Comparison of ENCODE assay signal across 8 cellular contexts in genomic region chr20:25623736-25624499, GRCh38. TPM values are rescaled to one million over a fixed set of nuclear protein-coding genes. Genes with fewer than 3 reads are reported as not detected.
DNase-seq lines count a peak whose midpoint lies in the region; ATAC-seq and TF ChIP-seq lines count a peak whose summit lies in the region.

NANP (minus strand) TSS chr20:25624014; CDS start chr20:25623948, 66 bp downstream.

- H3K9me3 ChIP-seq in spleen = peaks cover 0 to 12% (median 4%) of the 10 kb centered on the region in 8 donors

- H3K36me3 ChIP-seq in spleen = no peaks in the 10 kb centered on the region

- peaks cover 9 to 38% (median 21%) of the 10 kb centered on the region in 6 donors for H3K4me1 ChIP-seq in spleen

- WGBS in spleen, 5 donors = 0 to 1% (median 1%) methylated on average over 34 to 81 of the region's 81 CpGs

- H3K27me3 Mint-ChIP-seq in WTC11 (ENCODE audit: low read depth) = peaks cover 46% of the 10 kb centered on the region

- peaks cover 31% of the 10 kb centered on the region for H3K4me1 Mint-ChIP-seq in WTC11

- intact Hi-C loops in spleen (cut with DNase I; ENCODE audit: low total_unique reads) = loop anchor here (5.0 kb wide), 1 partner anchor 73 kb away; the partner anchor contains the start of gene ZNF337

- H3K4me3 Mint-ChIP-seq in WTC11 = peak within 1 kb of the TSS; percentile 77

- H3K4me3 ChIP-seq in AG09309 (ENCODE audit: control insufficient read depth, low read depth, low read length) = peak within 1 kb of the TSS; percentile 94
- H3K4me3 ChIP-seq in cardiac fibroblast (replicated peaks in 1 of 2; ENCODE audit: low read depth in 2 of 2, low read length in 2 of 2) = peak within 1 kb of the TSS; percentile 87 to 93
- H3K4me3 ChIP-seq in spleen = peak within 1 kb of the TSS; percentile 83 to 99 (median 93)

- TF ChIP-seq CTCF in AG09309 (IDR thresholded peaks at IDR 0.05; ENCODE audit: control insufficient read depth, insufficient read depth, low read depth, low read length, missing control alignments) (peak; percentile 11), WTC11 (IDR thresholded peaks at IDR 0.05) (no peak), cardiac fibroblast (IDR thresholded peaks at IDR 0.05; ENCODE audit: low read depth, low read length) (no peak), spleen (IDR thresholded peaks at IDR 0.05 in 8 of 11, conservative IDR thresholded peaks at IDR 0.05 in 3 of 11) (peak in 2 of 11 experiments; percentile 22 to 34)

- peak; percentile 90 for DNase-seq in AG09309 (ENCODE audit: low read depth)
- peak; percentile 99 for DNase-seq in NCI-H2227 treated with DMSO at 0.1 percent for 48 hours (lab: John Stamatoyannopoulos, UW)
- peak; percentile 90 for DNase-seq in WTC11 (ENCODE audit: low spot score)
- DNase-seq in cardiac fibroblast (ENCODE audit: low read depth in 2 of 2) = peak; percentile 99
- DNase-seq in inferior parietal cortex (ENCODE audit: extremely low spot score) = peak; percentile 94
- DNase-seq in spleen = peak; percentile 97

- H3K27me3 ChIP-seq in spleen (replicated peaks in 1 of 7) = no peaks in the 10 kb centered on the region

- H3K9me3 Mint-ChIP-seq in WTC11 = peaks cover 18% of the 10 kb centered on the region

- POLR2A ChIA-PET in WTC11 (lab: Charles Lee) = no interaction called here

- peak within 1 kb of the TSS; percentile 65 for H3K27ac Mint-ChIP-seq in WTC11

- CTCF ChIA-PET in WTC11 (lab: Charles Lee) = no interaction called here

- peak within 1 kb of the TSS; percentile 71 to 93 (median 90) for H3K27ac ChIP-seq in spleen

- TF ChIP-seq POLR2A in GM18951 (IDR thresholded peaks at IDR 0.05; ENCODE audit: extremely low read depth, insufficient read depth, insufficient read length) (peak; percentile 94), spleen (IDR thresholded peaks at IDR 0.05) (peak in 1 of 3 donors; percentile 29)

- ATAC-seq in HG03175 (IDR thresholded peaks at IDR 0.05; ENCODE audit: unreplicated experiment) (peak; percentile 83), WTC11 (peak; percentile 82)

- in situ Hi-C loops in GM18951 (cut with MboI; ENCODE audit: low sequenced_read_pairs, unreplicated experiment) = no loop called here

- peaks cover 9% of the 10 kb centered on the region for H3K36me3 Mint-ChIP-seq in WTC11

TF ChIP-seq in WTC11, 78 proteins besides CTCF, POLR2A, EP300 and RAD21 (continues in another document):
- TF ChIP-seq ATF2 (CRISPR knock-in tag; IDR thresholded peaks at IDR 0.05; ENCODE audit: borderline replicate concordance, low read depth) = no peak
- peak; percentile 80 for TF ChIP-seq TEAD1 (CRISPR knock-in tag; IDR thresholded peaks at IDR 0.05)
- no peak for TF ChIP-seq ZNF416 (CRISPR knock-in tag; IDR thresholded peaks at IDR 0.05)
- no peak for TF ChIP-seq OVOL2 (CRISPR knock-in tag; IDR thresholded peaks at IDR 0.05; ENCODE audit: borderline replicate concordance)
- TF ChIP-seq NR1H2 (CRISPR knock-in tag; IDR thresholded peaks at IDR 0.05) = peak; percentile 81; the same call in 1 of the 2 replicates
- TF ChIP-seq SOX15 (CRISPR knock-in tag; IDR thresholded peaks at IDR 0.05) = no peak
- TF ChIP-seq ATF1 (CRISPR knock-in tag; IDR thresholded peaks at IDR 0.05) = 0 out of 2 replicates have a peak, but pooled peaks have one; percentile 22
- no peak for TF ChIP-seq MXD4 (CRISPR knock-in tag; IDR thresholded peaks at IDR 0.05; ENCODE audit: borderline replicate concordance)
- TF ChIP-seq, protein P1, sequence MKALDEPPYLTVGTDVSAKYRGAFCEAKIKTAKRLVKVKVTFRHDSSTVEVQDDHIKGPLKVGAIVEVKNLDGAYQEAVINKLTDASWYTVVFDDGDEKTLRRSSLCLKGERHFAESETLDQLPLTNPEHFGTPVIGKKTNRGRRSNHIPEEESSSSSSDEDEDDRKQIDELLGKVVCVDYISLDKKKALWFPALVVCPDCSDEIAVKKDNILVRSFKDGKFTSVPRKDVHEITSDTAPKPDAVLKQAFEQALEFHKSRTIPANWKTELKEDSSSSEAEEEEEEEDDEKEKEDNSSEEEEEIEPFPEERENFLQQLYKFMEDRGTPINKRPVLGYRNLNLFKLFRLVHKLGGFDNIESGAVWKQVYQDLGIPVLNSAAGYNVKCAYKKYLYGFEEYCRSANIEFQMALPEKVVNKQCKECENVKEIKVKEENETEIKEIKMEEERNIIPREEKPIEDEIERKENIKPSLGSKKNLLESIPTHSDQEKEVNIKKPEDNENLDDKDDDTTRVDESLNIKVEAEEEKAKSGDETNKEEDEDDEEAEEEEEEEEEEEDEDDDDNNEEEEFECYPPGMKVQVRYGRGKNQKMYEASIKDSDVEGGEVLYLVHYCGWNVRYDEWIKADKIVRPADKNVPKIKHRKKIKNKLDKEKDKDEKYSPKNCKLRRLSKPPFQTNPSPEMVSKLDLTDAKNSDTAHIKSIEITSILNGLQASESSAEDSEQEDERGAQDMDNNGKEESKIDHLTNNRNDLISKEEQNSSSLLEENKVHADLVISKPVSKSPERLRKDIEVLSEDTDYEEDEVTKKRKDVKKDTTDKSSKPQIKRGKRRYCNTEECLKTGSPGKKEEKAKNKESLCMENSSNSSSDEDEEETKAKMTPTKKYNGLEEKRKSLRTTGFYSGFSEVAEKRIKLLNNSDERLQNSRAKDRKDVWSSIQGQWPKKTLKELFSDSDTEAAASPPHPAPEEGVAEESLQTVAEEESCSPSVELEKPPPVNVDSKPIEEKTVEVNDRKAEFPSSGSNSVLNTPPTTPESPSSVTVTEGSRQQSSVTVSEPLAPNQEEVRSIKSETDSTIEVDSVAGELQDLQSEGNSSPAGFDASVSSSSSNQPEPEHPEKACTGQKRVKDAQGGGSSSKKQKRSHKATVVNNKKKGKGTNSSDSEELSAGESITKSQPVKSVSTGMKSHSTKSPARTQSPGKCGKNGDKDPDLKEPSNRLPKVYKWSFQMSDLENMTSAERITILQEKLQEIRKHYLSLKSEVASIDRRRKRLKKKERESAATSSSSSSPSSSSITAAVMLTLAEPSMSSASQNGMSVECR (CRISPR knock-in tag; IDR thresholded peaks at IDR 0.05; ENCODE audit: borderline replicate concordance) = peak; percentile 94
- no peak for TF ChIP-seq ZNF138 (CRISPR knock-in tag; conservative IDR thresholded peaks at IDR 0.05)
- no peak for TF ChIP-seq EMX1 (CRISPR knock-in tag; IDR thresholded peaks at IDR 0.05)
- no peak; the same call in 1 of the 2 replicates for TF ChIP-seq IRF1 (CRISPR knock-in tag; IDR thresholded peaks at IDR 0.05)
- no peak for TF ChIP-seq ERG (CRISPR knock-in tag; IDR thresholded peaks at IDR 0.05)
- no peak for TF ChIP-seq JAZF1 (CRISPR knock-in tag; IDR thresholded peaks at IDR 0.05)
- TF ChIP-seq, protein P2, sequence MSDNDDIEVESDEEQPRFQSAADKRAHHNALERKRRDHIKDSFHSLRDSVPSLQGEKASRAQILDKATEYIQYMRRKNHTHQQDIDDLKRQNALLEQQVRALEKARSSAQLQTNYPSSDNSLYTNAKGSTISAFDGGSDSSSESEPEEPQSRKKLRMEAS (CRISPR knock-in tag; IDR thresholded peaks at IDR 0.05) = peak; percentile 97
- TF ChIP-seq IRF2 (CRISPR knock-in tag; IDR thresholded peaks at IDR 0.05; ENCODE audit: borderline replicate concordance, low read depth) = no peak
- TF ChIP-seq ETV6 (CRISPR knock-in tag; IDR thresholded peaks at IDR 0.05) = no peak; the same call in none of the 2 replicates
- no peak for TF ChIP-seq CDX4 (CRISPR knock-in tag; IDR thresholded peaks at IDR 0.05; ENCODE audit: borderline replicate concordance)
- peak; percentile 60 for TF ChIP-seq GABPB1 (CRISPR knock-in tag; IDR thresholded peaks at IDR 0.05)
- no peak for TF ChIP-seq CBFB (CRISPR knock-in tag; IDR thresholded peaks at IDR 0.05; ENCODE audit: low read depth)
- TF ChIP-seq GTF2I (CRISPR knock-in tag; conservative IDR thresholded peaks at IDR 0.05) = no peak

RNA-seq across cellular contexts. Expression of gene NANP, which starts in this region (rescaled TPM):
- total RNA-seq in WTC11 (2021) (4.2 to 5.1 TPM (median 4.8 TPM) in 3 replicates), spleen (1 to 10 TPM; 2.9 to 6.1 (median 3.4) TPM)
- 1 to 10 TPM; 1.2 to 2.1 (median 1.6) TPM for polyA plus RNA-seq in spleen

Comparison
In these comparisons a context has a peak if more than half of its experiments do, and no peak if none do; other contexts are left out.
1. Peak in every context shown above with its lines: DNase-seq, ATAC-seq, H3K4me3 ChIP-seq and H3K27ac ChIP-seq.